In the genomic region with DNA sequence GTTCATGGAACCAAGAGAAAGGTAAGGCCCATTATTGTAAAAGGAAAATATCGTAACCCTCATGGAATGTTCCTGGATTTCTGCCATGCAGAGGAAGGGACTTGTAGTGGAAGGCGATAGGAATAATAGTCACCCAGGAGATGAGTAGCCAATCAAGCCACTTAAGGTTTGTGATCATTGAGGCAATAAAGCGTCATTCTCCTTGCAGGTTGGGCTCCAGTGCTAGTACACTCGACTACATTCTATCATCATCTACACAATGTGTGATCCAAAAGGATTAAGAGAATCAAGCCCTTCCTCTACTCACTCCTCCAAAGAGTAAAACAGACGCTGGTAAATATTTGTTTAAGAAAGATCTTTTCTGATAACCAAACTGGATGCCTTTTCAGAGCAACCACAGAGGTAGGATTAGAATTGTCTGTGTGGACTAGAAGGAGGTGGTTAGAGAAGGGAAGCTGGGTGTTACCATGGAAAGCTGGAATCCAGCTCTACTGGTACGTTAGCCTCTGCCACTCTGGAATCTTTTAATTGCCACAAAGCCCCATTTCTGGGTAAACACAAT, we compare ENCODE assay signal across 13 cellular contexts.
DNase-seq lines count a peak whose midpoint lies in the region; ATAC-seq and TF ChIP-seq lines count a peak whose summit lies in the region.
"Had no signal": no experiment of that assay in that cellular context is flagged by ENCODE, and none has a peak within 500 bp of the region (broad histone marks: within the 10 kb centered on the region; RNA-seq: fewer than 3 reads in every experiment).

No MANE protein-coding gene starts in this region.

- intact Hi-C loops in colonic mucosa (cut with DNase I): no loop called here
- intact Hi-C loops in naive thymus-derived CD4-positive, alpha-beta T cell (cut with micrococcal nuclease): no loop called here

- H3K9me3 Mint-ChIP-seq in naive thymus-derived CD4-positive, alpha-beta T cell: peaks cover 0 to 2% (median 0%) of the 10 kb centered on the region in 11 donors

- DNase-seq in DND-41 (no peak), NCI-H2196 treated with DMSO at 0.1 percent for 48 hours (lab: John Stamatoyannopoulos, UW; ENCODE audit: unreplicated experiment) (peak; percentile 65), colonic mucosa (peak; percentile 73), mucosa of gallbladder (ENCODE audit: low spot score) (peak; percentile 23), GM13976 (ENCODE audit: low spot score) (no peak), T-helper 1 cell (no peak)
- no peak for DNase-seq in naive thymus-derived CD4-positive, alpha-beta T cell
- DNase-seq: activated naive CD8-positive, alpha-beta T cell treated with anti-CD3 and anti-CD28 coated beads, Interleukin-2, amount 10 ng/mL, durations not matched to agents 7 days and 5 days; foreskin melanocyte; NCI-H1436 treated with DMSO at 0.1 percent for 48 hours; stimulated activated CD4-positive, alpha-beta T cell treated with anti-CD3 and anti-CD28 coated beads, Interleukin-12 subunit alpha, Interleukin-12 subunit beta, amount 100 ng/mL, for 4 hours had no signal

- POLR2A ChIA-PET in naive thymus-derived CD4-positive, alpha-beta T cell (lab: Charles Lee): no interaction called here

- TF ChIP-seq CTCF in DND-41 (IDR thresholded peaks at IDR 0.05; ENCODE audit: borderline replicate concordance, extremely low read depth, low read length, poor library complexity, severe bottlenecking) (no peak), colonic mucosa (IDR thresholded peaks at IDR 0.05) (no peak), GM13976 (IDR thresholded peaks at IDR 0.05; ENCODE audit: borderline replicate concordance, control extremely low read depth, extremely low read depth, insufficient read depth, missing control alignments) (no peak)

- H3K4me1 ChIP-seq in DND-41 (ENCODE audit: insufficient read depth, low read length) (peaks cover under 1% of the 10 kb centered on the region; the same call in 1 of the 2 replicates), colonic mucosa (no peaks in the 10 kb centered on the region)
- no peaks in the 10 kb centered on the region for H3K4me1 ChIP-seq in naive thymus-derived CD4-positive, alpha-beta T cell (ENCODE audit: control insufficient read depth in 2 of 2, insufficient read depth in 2 of 2, low read length in 2 of 2)

- H3K4me3 Mint-ChIP-seq in naive thymus-derived CD4-positive, alpha-beta T cell: no peak overlapping the region
- H3K4me3 Mint-ChIP-seq: activated naive CD8-positive, alpha-beta T cell treated with anti-CD3 and anti-CD28 coated beads, Interleukin-2, amount 10 ng/mL, durations not matched to agents 7 days and 5 days; stimulated activated memory B cell treated with anti-CD40 and anti-IgM and Interleukin-4, amounts not matched to agents 10 μg/mL and 1 μg/mL and 100 μg/mL, for 72 hours had no signal

- CTCF ChIA-PET in naive thymus-derived CD4-positive, alpha-beta T cell (lab: Charles Lee): no interaction called here

- H3K4me3 ChIP-seq in DND-41 (ENCODE audit: low read depth in 1 of 2, low read length in 2 of 2) (no peak overlapping the region), colonic mucosa (no peak overlapping the region)
- no peak overlapping the region for H3K4me3 ChIP-seq in naive thymus-derived CD4-positive, alpha-beta T cell (ENCODE audit: low read length)

- H3K9ac ChIP-seq in DND-41 (ENCODE audit: low read depth, low read length) (no peak overlapping the region), colonic mucosa (ENCODE audit: low read depth in 2 of 2, low read length in 2 of 2) (peak overlapping the region; percentile 7 to 31)

- peak overlapping the region in 1 of 9 donors; percentile 16 for H3K27ac Mint-ChIP-seq in naive thymus-derived CD4-positive, alpha-beta T cell
- H3K27ac Mint-ChIP-seq: activated naive CD8-positive, alpha-beta T cell treated with anti-CD3 and anti-CD28 coated beads, Interleukin-2, amount 10 ng/mL, durations not matched to agents 7 days and 5 days; stimulated activated memory B cell treated with anti-CD40 and anti-IgM and Interleukin-4, amounts not matched to agents 10 μg/mL and 1 μg/mL and 100 μg/mL, for 72 hours had no signal

- no peaks in the 10 kb centered on the region for H3K27me3 Mint-ChIP-seq in naive thymus-derived CD4-positive, alpha-beta T cell
- H3K27me3 Mint-ChIP-seq: stimulated activated memory B cell treated with anti-CD40 and anti-IgM and Interleukin-4, amounts not matched to agents 10 μg/mL and 1 μg/mL and 100 μg/mL, for 72 hours had no signal

- peak; percentile 33; the same call in 1 of the 3 replicates for ATAC-seq in DND-41 (ENCODE audit: insufficient read depth, low read depth)
- no peak for ATAC-seq in naive thymus-derived CD4-positive, alpha-beta T cell
- no peak for ATAC-seq in HG02610 (IDR thresholded peaks at IDR 0.05; ENCODE audit: unreplicated experiment)
- ATAC-seq: stimulated activated memory B cell treated with anti-CD40 and anti-IgM and Interleukin-4, amounts not matched to agents 10 μg/mL and 1 μg/mL and 100 μg/mL, for 72 hours had no signal

- in situ Hi-C loops in GM13976 (cut with MboI; ENCODE audit: low sequenced_read_pairs, unreplicated experiment): no loop called here

- no peaks in the 10 kb centered on the region for H3K36me3 Mint-ChIP-seq in naive thymus-derived CD4-positive, alpha-beta T cell
- H3K36me3 Mint-ChIP-seq: stimulated activated memory B cell treated with anti-CD40 and anti-IgM and Interleukin-4, amounts not matched to agents 10 μg/mL and 1 μg/mL and 100 μg/mL, for 72 hours had no signal

- no peak overlapping the region for H2AFZ ChIP-seq in DND-41 (ENCODE audit: low read depth, low read length)

- H3K4me1 Mint-ChIP-seq in naive thymus-derived CD4-positive, alpha-beta T cell: peaks cover 0 to 2% (median 0%) of the 10 kb centered on the region in 7 donors

- H3K27ac ChIP-seq in DND-41 (ENCODE audit: low read length) (no peak overlapping the region), colonic mucosa (peak overlapping the region; percentile 76)
- no peak overlapping the region for H3K27ac ChIP-seq in naive thymus-derived CD4-positive, alpha-beta T cell (ENCODE audit: low read depth, low read length)

- H3K27me3 ChIP-seq in DND-41 (ENCODE audit: insufficient read depth, low read length, poor library complexity) (no peaks in the 10 kb centered on the region), colonic mucosa (no peaks in the 10 kb centered on the region)
- no peaks in the 10 kb centered on the region for H3K27me3 ChIP-seq in naive thymus-derived CD4-positive, alpha-beta T cell (ENCODE audit: control insufficient read depth in 2 of 2, insufficient read depth in 2 of 2, low read length in 2 of 2)

- H3K4me2 ChIP-seq in DND-41 (ENCODE audit: insufficient read depth, low read length): no peak overlapping the region

- H3K36me3 ChIP-seq in DND-41 (ENCODE audit: insufficient read depth, low read length): no peaks in the 10 kb centered on the region
- H3K36me3 ChIP-seq in colonic mucosa: no peaks in the 10 kb centered on the region
- no peaks in the 10 kb centered on the region for H3K36me3 ChIP-seq in naive thymus-derived CD4-positive, alpha-beta T cell (ENCODE audit: control insufficient read depth in 2 of 3, insufficient read depth in 3 of 3, low read length in 3 of 3)

- no peaks in the 10 kb centered on the region for H3K9me3 ChIP-seq in DND-41 (ENCODE audit: insufficient read depth, low read length, severe bottlenecking)
- H3K9me3 ChIP-seq in colonic mucosa: no peaks in the 10 kb centered on the region
- H3K9me3 ChIP-seq in naive thymus-derived CD4-positive, alpha-beta T cell (ENCODE audit: control insufficient read depth in 2 of 3, low read length in 3 of 3): no peaks in the 10 kb centered on the region

- H4K20me1 ChIP-seq in DND-41 (ENCODE audit: insufficient read depth, low read length): no peaks in the 10 kb centered on the region

- no peaks in the 10 kb centered on the region for H3K79me2 ChIP-seq in DND-41 (ENCODE audit: insufficient read depth, low read length)

Comparison
In these comparisons a context has a peak if more than half of its experiments do, and no peak if none do; other contexts are left out.
1. DNase-seq: peak in NCI-H2196 treated with DMSO at 0.1 percent for 48 hours (single experiment), colonic mucosa (single experiment) and mucosa of gallbladder (single experiment); none in DND-41 (single experiment), naive thymus-derived CD4-positive, alpha-beta T cell (0 of 9), GM13976 (single experiment) and T-helper 1 cell (0 of 5).